In the genomic region with DNA sequence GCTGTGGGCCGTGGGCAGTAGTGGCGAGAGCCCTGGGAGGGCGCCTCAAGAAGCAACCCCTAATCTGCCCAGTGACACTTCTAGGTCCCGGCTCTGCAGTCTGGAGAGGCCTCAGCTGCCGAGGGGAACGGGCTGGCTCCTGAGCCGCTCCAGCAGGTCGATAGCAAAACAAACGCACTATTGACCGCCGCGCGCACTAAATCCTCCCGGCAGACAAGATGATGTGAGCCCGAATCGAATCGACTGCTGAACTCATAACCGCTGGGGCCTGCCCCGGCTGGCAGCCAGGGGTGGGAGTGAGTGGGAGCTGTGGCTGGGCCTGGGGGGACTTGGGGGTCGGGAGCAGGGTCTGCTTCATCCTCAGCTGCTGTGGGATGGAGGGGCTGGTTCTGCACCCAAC, we compare ENCODE assay signal across 17 cellular contexts. TPM values are rescaled to one million over a fixed set of nuclear protein-coding genes. Genes with fewer than 3 reads are reported as not detected.
A peak's percentile ranks its signal among the peaks of the same experiment; 100 is the strongest.
DNase-seq lines count a peak whose midpoint lies in the region; ATAC-seq and TF ChIP-seq lines count a peak whose summit lies in the region.
"Had no signal": no experiment of that assay in that cellular context is flagged by ENCODE, and none has a peak within 500 bp of the region (broad histone marks: within the 10 kb centered on the region; RNA-seq: fewer than 3 reads in every experiment).

No MANE protein-coding gene starts in this region.

- H3K4me3 ChIP-seq in SK-N-MC (no peak overlapping the region), neural progenitor cell (no peak overlapping the region)
- H3K4me3 ChIP-seq: PC-9, SJSA1 had no signal

- TF ChIP-seq CTCF in nephron (IDR thresholded peaks at IDR 0.05; ENCODE audit: unreplicated experiment in 3 of 3) (no peak), neural progenitor cell (IDR thresholded peaks at IDR 0.05) (no peak)

- H3K36me3 ChIP-seq in SK-N-MC (ENCODE audit: insufficient read depth, low read length) (no peaks in the 10 kb centered on the region), neural progenitor cell (no peaks in the 10 kb centered on the region)
- H3K36me3 ChIP-seq: BE2C, SJSA1 had no signal

- H4K20me1 ChIP-seq in neural progenitor cell (ENCODE audit: low read depth): no peaks in the 10 kb centered on the region

- H3K27ac ChIP-seq in SK-N-MC (peak overlapping the region; percentile 43), cingulate gyrus (ENCODE audit: low read depth, low read length) (peak overlapping the region; percentile 54), substantia nigra (ENCODE audit: low read depth, low read length, poor library complexity, severe bottlenecking) (peak overlapping the region; percentile 68), neural progenitor cell (no peak overlapping the region)
- H3K27ac ChIP-seq: KMS-11, PC-9, SJSA1 had no signal

- H3K9me3 ChIP-seq in SK-N-MC (ENCODE audit: low read depth, low read length) (no peaks in the 10 kb centered on the region), neural progenitor cell (ENCODE audit: low read depth) (no peaks in the 10 kb centered on the region)
- H3K9me3 ChIP-seq: BE2C, SJSA1 had no signal

- H3K36me3 Mint-ChIP-seq in nephron (ENCODE audit: low read depth): no peaks in the 10 kb centered on the region
- H3K36me3 Mint-ChIP-seq in neural progenitor cell: no peaks in the 10 kb centered on the region

- no peak overlapping the region for H3K4me3 Mint-ChIP-seq in nephron
- no peak overlapping the region for H3K4me3 Mint-ChIP-seq in neural progenitor cell
- H3K4me3 Mint-ChIP-seq: CD4-positive, alpha-beta T cell had no signal

- H3K9me3 Mint-ChIP-seq in nephron (no peaks in the 10 kb centered on the region), neural progenitor cell (peaks cover 2% of the 10 kb centered on the region)
- H3K9me3 Mint-ChIP-seq: CD4-positive, alpha-beta T cell had no signal

- H3K27ac Mint-ChIP-seq in nephron (peak overlapping the region; percentile 51 to 88 (median 86)), neural progenitor cell (no peak overlapping the region)
- H3K27ac Mint-ChIP-seq: CD4-positive, alpha-beta T cell had no signal

- no peak overlapping the region for H3K4me2 ChIP-seq in neural progenitor cell
- H3K4me2 ChIP-seq: KMS-11, PC-9 had no signal

- peaks cover 54% of the 10 kb centered on the region for H3K4me1 Mint-ChIP-seq in nephron
- peaks cover 33% of the 10 kb centered on the region for H3K4me1 Mint-ChIP-seq in neural progenitor cell

- H3K27me3 ChIP-seq in neural progenitor cell: no peaks in the 10 kb centered on the region
- H3K27me3 ChIP-seq: BE2C, SJSA1 had no signal

- ATAC-seq in HG03045 (IDR thresholded peaks at IDR 0.05; ENCODE audit: unreplicated experiment): no peak

- H3K79me2 ChIP-seq in neural progenitor cell (ENCODE audit: low read depth): no peaks in the 10 kb centered on the region

- H3K4me1 ChIP-seq in neural progenitor cell: peaks cover 44% of the 10 kb centered on the region
- H3K4me1 ChIP-seq: SJSA1 had no signal

- H3F3A ChIP-seq in neural progenitor cell (ENCODE audit: low read depth): peaks cover 12% of the 10 kb centered on the region

- H3K27me3 Mint-ChIP-seq in nephron (ENCODE audit: low read depth): peaks cover 10% of the 10 kb centered on the region
- H3K27me3 Mint-ChIP-seq in neural progenitor cell (ENCODE audit: insufficient read depth, low read depth): no peaks in the 10 kb centered on the region
- H3K27me3 Mint-ChIP-seq: CD4-positive, alpha-beta T cell had no signal

- H3K9ac ChIP-seq in SK-N-MC (ENCODE audit: insufficient read length): no peak overlapping the region
- H3K9ac ChIP-seq in neural progenitor cell: no peak overlapping the region
- H3K9ac ChIP-seq: KMS-11 had no signal

- no peak overlapping the region for H2AFZ ChIP-seq in neural progenitor cell (replicated peaks)
- H2AFZ ChIP-seq: PC-9 had no signal

- DNase-seq in SK-N-MC (ENCODE audit: low read depth, low spot score) (no peak), substantia nigra (lab: John Stamatoyannopoulos, UW) (peak in 10 of 49 donors; percentile 11 to 49 (median 38)), HuH-7.5 (ENCODE audit: low spot score) (no peak), neural progenitor cell (ENCODE audit: low spot score) (no peak)
- DNase-seq: BE2C; CD4-positive, alpha-beta T cell; H7; NCI-H146; NCI-H2081 treated with DMSO at 0.1 percent for 48 hours; NCI-H345; NCI-H526 treated with DMSO at 0.1 percent for 48 hours; PC-9 had no signal

RNA-seq across cellular contexts. Expression of gene FLRT1, which starts 36.1 kb away (rescaled TPM):
- total RNA-seq in neural progenitor cell (ENCODE audit: low replicate concordance): 0.11 and 0.12 TPM in 2 replicates
- total RNA-seq: CD4-positive, alpha-beta T cell had no signal
